In genomic region chr11:102313225-102313940, GRCh38 we compare ENCODE assay signal across 9 cellular contexts. TPM values are rescaled to one million over a fixed set of nuclear protein-coding genes. Genes with fewer than 3 reads are reported as not detected.
DNase-seq lines count a peak whose midpoint lies in the region; ATAC-seq and TF ChIP-seq lines count a peak whose summit lies in the region.
"Had no signal": no experiment of that assay in that cellular context is flagged by ENCODE, and none has a peak within 500 bp of the region (broad histone marks: within the 10 kb centered on the region; RNA-seq: fewer than 3 reads in every experiment).

No MANE protein-coding gene starts in this region.

- no peaks in the 10 kb centered on the region for H3F3A ChIP-seq in PC-3 (ENCODE audit: low read length, unreplicated experiment)

- WGBS in ovary, 3 donors: 13 to 22% (median 18%) methylated on average over 4 of the region's 4 CpGs

- H3K27ac ChIP-seq in CD8-positive, alpha-beta T cell (ENCODE audit: low read depth, low read length): no peak overlapping the region
- H3K27ac ChIP-seq in PC-3 (ENCODE audit: low read length) (peak overlapping the region; percentile 56), colonic mucosa (peak overlapping the region; percentile 58), ovary (peak overlapping the region in 1 of 2 donors; percentile 78)

- peak overlapping the region; percentile 79 for H3K27ac Mint-ChIP-seq in CD8-positive, alpha-beta T cell

- H3K4me3 Mint-ChIP-seq in CD8-positive, alpha-beta T cell: peak overlapping the region; percentile 46
- H3K4me3 Mint-ChIP-seq: neural crest cell had no signal

- peak overlapping the region; percentile 89 for H2AFZ ChIP-seq in PC-3 (ENCODE audit: low read length)

- no peak for TF ChIP-seq POLR2A in ovary (IDR thresholded peaks at IDR 0.05)

- no peaks in the 10 kb centered on the region for H3K9me2 ChIP-seq in PC-3 (replicated peaks; ENCODE audit: low read length)

- H3K4me1 ChIP-seq in CD8-positive, alpha-beta T cell (ENCODE audit: insufficient read depth, low read length): peaks cover 31% of the 10 kb centered on the region
- H3K4me1 ChIP-seq in PC-3 (ENCODE audit: insufficient read depth, low read length): peaks cover 31% of the 10 kb centered on the region
- H3K4me1 ChIP-seq in colonic mucosa: peaks cover 9% of the 10 kb centered on the region
- peaks cover 3% of the 10 kb centered on the region for H3K4me1 ChIP-seq in ovary (ENCODE audit: insufficient read depth)

- peaks cover 4% of the 10 kb centered on the region; the same call in 1 of the 2 replicates for H3K79me2 ChIP-seq in PC-3 (ENCODE audit: low read length)

- no TSS peak for BruUV-seq in PC-3 (replicated peaks; lab: Mats Ljungman, UMichigan)

- H3K27me3 ChIP-seq in CD8-positive, alpha-beta T cell (ENCODE audit: insufficient read depth, low read length): no peaks in the 10 kb centered on the region
- H3K27me3 ChIP-seq in PC-3 (ENCODE audit: low read length) (no peaks in the 10 kb centered on the region), colonic mucosa (no peaks in the 10 kb centered on the region), ovary (no peaks in the 10 kb centered on the region)

- no peaks in the 10 kb centered on the region for H3K9me3 Mint-ChIP-seq in CD8-positive, alpha-beta T cell

- no peak overlapping the region for H3K4me3 ChIP-seq in CD8-positive, alpha-beta T cell (ENCODE audit: low read depth, low read length)
- H3K4me3 ChIP-seq in PC-3 (ENCODE audit: low read length) (peak overlapping the region; percentile 70), colonic mucosa (no peak overlapping the region), ovary (peak overlapping the region; percentile 33)

- no peak for ATAC-seq in CD8-positive, alpha-beta T cell
- ATAC-seq in PC-3 (peak; percentile 16), HG03565 (IDR thresholded peaks at IDR 0.05; ENCODE audit: unreplicated experiment) (no peak), GM21528 (IDR thresholded peaks at IDR 0.05; ENCODE audit: low FRiP score, unreplicated experiment) (no peak)

- DNase-seq in CD8-positive, alpha-beta T cell: no peak
- DNase-seq in PC-3: peak; percentile 51
- DNase-seq in colonic mucosa: no peak
- no peak for DNase-seq in ovary
- DNase-seq in GOT3 (lab: John Stamatoyannopoulos, UW): no peak
- DNase-seq in NCI-H2081 (lab: John Stamatoyannopoulos, UW): no peak

- TF ChIP-seq CTCF in CD8-positive, alpha-beta T cell (IDR thresholded peaks at IDR 0.05): no peak
- TF ChIP-seq CTCF in PC-3 (conservative IDR thresholded peaks at IDR 0.05; ENCODE audit: low read depth, low read length): no peak
- TF ChIP-seq CTCF in colonic mucosa (IDR thresholded peaks at IDR 0.05): no peak
- TF ChIP-seq CTCF in ovary (IDR thresholded peaks at IDR 0.05): no peak

- no peaks in the 10 kb centered on the region for H3K36me3 ChIP-seq in CD8-positive, alpha-beta T cell (ENCODE audit: insufficient read depth, low read length)
- no peaks in the 10 kb centered on the region for H3K36me3 ChIP-seq in PC-3 (ENCODE audit: low read depth, low read length)
- no peaks in the 10 kb centered on the region for H3K36me3 ChIP-seq in colonic mucosa
- H3K36me3 ChIP-seq in ovary: no peaks in the 10 kb centered on the region

- H3K27me3 Mint-ChIP-seq in CD8-positive, alpha-beta T cell (ENCODE audit: low read depth): no peaks in the 10 kb centered on the region

- peaks cover 8% of the 10 kb centered on the region for H3K36me3 Mint-ChIP-seq in CD8-positive, alpha-beta T cell

- no peaks in the 10 kb centered on the region for H3K9me3 ChIP-seq in CD8-positive, alpha-beta T cell (ENCODE audit: low read length)
- H3K9me3 ChIP-seq in PC-3 (ENCODE audit: low read length): no peaks in the 10 kb centered on the region
- no peaks in the 10 kb centered on the region for H3K9me3 ChIP-seq in colonic mucosa
- no peaks in the 10 kb centered on the region for H3K9me3 ChIP-seq in ovary

- no peaks in the 10 kb centered on the region for H4K20me1 ChIP-seq in PC-3 (ENCODE audit: low read length)

- H3K9ac ChIP-seq in PC-3 (ENCODE audit: low read length) (peak overlapping the region; percentile 63), colonic mucosa (ENCODE audit: low read depth in 2 of 2, low read length in 2 of 2) (peak overlapping the region in 1 of 2 donors; percentile 14)

- peak overlapping the region; percentile 82 for H3K4me2 ChIP-seq in PC-3 (ENCODE audit: low read length)

- intact Hi-C loops in CD8-positive, alpha-beta T cell (cut with DNase I, micrococcal nuclease): loop anchor here in 1 of 2 experiments (10.0 kb wide), 1 partner anchor 781 kb away; the partner anchor contains the start of gene DCUN1D5
- intact Hi-C loops in PC-3 (cut with micrococcal nuclease): no loop called here
- intact Hi-C loops in colonic mucosa (cut with DNase I): no loop called here
- intact Hi-C loops in ovary (cut with DNase I): no loop called here

- no peak for TF ChIP-seq EP300 in ovary (IDR thresholded peaks at IDR 0.05)

- POLR2A ChIA-PET in CD8-positive, alpha-beta T cell (lab: Charles Lee): no interaction called here
- POLR2A ChIA-PET in PC-3 (lab: Charles Lee; ENCODE audit: unreplicated experiment): no interaction called here

- CTCF ChIA-PET in CD8-positive, alpha-beta T cell (lab: Charles Lee): interaction anchor here (1.3 to 17.7 kb wide), 3 partner anchors 20 to 29 kb away, joined by 3 to 384 read pairs (median 5); no protein-coding TSS in a partner anchor
- CTCF ChIA-PET in PC-3 (lab: Charles Lee): no interaction called here

- H3K4me1 Mint-ChIP-seq in CD8-positive, alpha-beta T cell (ENCODE audit: low read depth): peaks cover 56% of the 10 kb centered on the region

RNA-seq across cellular contexts. Expression of gene BIRC3, which starts 3.9 kb away (rescaled TPM):
- 10 to 100 TPM; 88.0 to 90.4 TPM for total RNA-seq in CD8-positive, alpha-beta T cell
- total RNA-seq in PC-3 (2014; rRNA removed) (3.9 and 4.2 TPM in 2 replicates), colonic mucosa (10 to 100 TPM; 14.8 to 66.3 TPM), ovary (100 to 1,000 TPM in 1 of 7 donors, 1 to 10 TPM in 6; 2.6 to 111 (median 6.3) TPM)
- polyA plus RNA-seq in ovary: 1 to 10 TPM; 1.9 to 5.1 TPM

RNA-seq across cellular contexts. Expression of gene BIRC2, which starts 33.6 kb away (rescaled TPM):
- 100 to 1,000 TPM; 161 to 178 TPM for total RNA-seq in CD8-positive, alpha-beta T cell
- 36.1 and 42.6 TPM in 2 replicates for total RNA-seq in PC-3 (2014; rRNA removed)
- 10 to 100 TPM; 34.1 to 59.5 TPM for total RNA-seq in colonic mucosa
- 10 to 100 TPM; 27.1 to 57.8 (median 33.6) TPM for total RNA-seq in ovary
- polyA plus RNA-seq in ovary: 10 to 100 TPM; 23.7 to 41.3 TPM

Comparison
In these comparisons a context has a peak if more than half of its experiments do, and no peak if none do; other contexts are left out.
1. H3K4me3 ChIP-seq: peak in PC-3 (single experiment) and ovary (single experiment); none in CD8-positive, alpha-beta T cell (single experiment) and colonic mucosa (single experiment).